Comparison of ENCODE assay signal across 21 cellular contexts in genomic region chr9:22129633-22130032, GRCh38.
"Had no signal": no experiment of that assay in that cellular context is flagged by ENCODE, and none has a peak within 500 bp of the region (broad histone marks: within the 10 kb centered on the region; RNA-seq: fewer than 3 reads in every experiment).

No MANE protein-coding gene starts in this region.

- H3K9me3 Mint-ChIP-seq: activated CD4-positive, alpha-beta T cell treated with anti-CD3 and anti-CD28 coated beads, Interleukin-2, amount 10 ng/mL, durations not matched to agents 24 days and 14 days; activated naive CD8-positive, alpha-beta T cell treated with anti-CD3 and anti-CD28 coated beads, Interleukin-2, amount 10 ng/mL, durations not matched to agents 7 days and 5 days; activated T-cell treated with anti-CD3 and anti-CD28 coated beads, Interleukin-2, amount 50 U/mL, for 24 hours; activated T-helper 2 cell treated with anti-CD3 and anti-CD28 coated beads, Interferon-gamma antibody, Interleukin-2, Interleukin-4, amounts not matched to agents 10 μg/mL and 5 μg/mL and 100 μg/mL, durations not matched to agents 14 hours and 24 hours and 36 hours; T-helper 1 cell treated with Interleukin-12 subunit alpha and Interleukin-12 subunit beta and Interleukin-4 antibody, amounts not matched to agents 30 μg/mL and 1 μg/mL, for 36 hours had no signal

- H3K9me3 ChIP-seq: body of pancreas, colonic mucosa, esophagus squamous epithelium, heart right ventricle, psoas muscle, stomach had no signal

- H3K27ac ChIP-seq: body of pancreas, colonic mucosa, esophagus squamous epithelium, heart right ventricle, psoas muscle, stomach had no signal

- H3K36me3 Mint-ChIP-seq: activated naive CD8-positive, alpha-beta T cell treated with anti-CD3 and anti-CD28 coated beads, Interleukin-2, amount 10 ng/mL, durations not matched to agents 7 days and 5 days; naive B cell had no signal

- ATAC-seq: activated CD8-positive, alpha-beta T cell treated with anti-CD3 and anti-CD28 coated beads, Interleukin-2, amount 10 ng/mL, durations not matched to agents 7 days and 5 days; body of pancreas; heart right ventricle; psoas muscle; right cardiac atrium had no signal

- H3K4me1 Mint-ChIP-seq: activated CD4-positive, alpha-beta T cell treated with anti-CD3 and anti-CD28 coated beads, Interleukin-2, amount 10 ng/mL, durations not matched to agents 24 days and 14 days; activated naive CD8-positive, alpha-beta T cell treated with anti-CD3 and anti-CD28 coated beads, Interleukin-2, amount 10 ng/mL, durations not matched to agents 7 days and 5 days; neural crest cell had no signal

- H3K4me3 Mint-ChIP-seq: activated CD4-positive, alpha-beta T cell treated with anti-CD3 and anti-CD28 coated beads, Interleukin-2, amount 10 ng/mL, durations not matched to agents 24 days and 14 days; activated CD8-positive, alpha-beta T cell treated with anti-CD3 and anti-CD28 coated beads, Interleukin-2, amount 10 ng/mL, durations not matched to agents 7 days and 5 days; activated naive CD8-positive, alpha-beta T cell treated with anti-CD3 and anti-CD28 coated beads, Interleukin-2, amount 10 ng/mL, durations not matched to agents 7 days and 5 days; activated T-cell treated with anti-CD3 and anti-CD28 coated beads, Interleukin-2, amount 50 U/mL, for 24 hours; neural crest cell; T-helper 1 cell treated with Interleukin-12 subunit alpha and Interleukin-12 subunit beta and Interleukin-4 antibody, amounts not matched to agents 30 μg/mL and 1 μg/mL, for 36 hours had no signal

- H3K36me3 ChIP-seq: colonic mucosa, esophagus squamous epithelium, heart right ventricle, stomach had no signal

- H3K4me1 ChIP-seq: colonic mucosa, psoas muscle had no signal

- H3K4me3 ChIP-seq: body of pancreas, colonic mucosa, esophagus squamous epithelium, heart right ventricle, psoas muscle, stomach had no signal

- H3K27me3 ChIP-seq: body of pancreas, colonic mucosa, esophagus squamous epithelium, heart right ventricle, stomach had no signal

- DNase-seq: activated CD4-positive, alpha-beta T cell treated with anti-CD3 and anti-CD28 coated beads, Interleukin-2, amount 10 ng/mL, durations not matched to agents 24 days and 14 days; activated CD8-positive, alpha-beta T cell treated with anti-CD3 and anti-CD28 coated beads, Interleukin-2, amount 10 ng/mL, durations not matched to agents 7 days and 5 days; activated naive CD4-positive, alpha-beta T cell treated with Interleukin-2 at 50 U/mL for 16 hours; activated naive CD8-positive, alpha-beta T cell treated with anti-CD3 and anti-CD28 coated beads, Interleukin-2, amount 10 ng/mL, durations not matched to agents 7 days and 5 days; activated T-cell treated with anti-CD3 and anti-CD28 coated beads, Interleukin-2, amount 50 U/mL, for 24 hours; amygdala; body of pancreas; central memory CD4-positive, alpha-beta T cell; colonic mucosa; esophagus squamous epithelium; heart right ventricle; kidney glomerular epithelial cell; naive B cell; psoas muscle; right cardiac atrium; small intestine; stimulated activated CD4-positive, alpha-beta T cell treated with anti-CD3 and anti-CD28 coated beads, Interleukin-4, amount 100 ng/mL, for 1 hour; stomach had no signal

- H3K27ac Mint-ChIP-seq: activated CD4-positive, alpha-beta T cell treated with anti-CD3 and anti-CD28 coated beads, Interleukin-2, amount 10 ng/mL, durations not matched to agents 24 days and 14 days; activated CD8-positive, alpha-beta T cell treated with anti-CD3 and anti-CD28 coated beads, Interleukin-2, amount 10 ng/mL, durations not matched to agents 7 days and 5 days; activated naive CD8-positive, alpha-beta T cell treated with anti-CD3 and anti-CD28 coated beads, Interleukin-2, amount 10 ng/mL, durations not matched to agents 7 days and 5 days; activated T-cell treated with anti-CD3 and anti-CD28 coated beads, Interleukin-2, amount 50 U/mL, for 24 hours; activated T-helper 2 cell treated with anti-CD3 and anti-CD28 coated beads, Interferon-gamma antibody, Interleukin-2, Interleukin-4, amounts not matched to agents 10 μg/mL and 5 μg/mL and 100 μg/mL, durations not matched to agents 14 hours and 24 hours and 36 hours; T-helper 1 cell treated with Interleukin-12 subunit alpha and Interleukin-12 subunit beta and Interleukin-4 antibody, amounts not matched to agents 30 μg/mL and 1 μg/mL, for 36 hours had no signal
